ENCODE assay signal across 1 cellular context in genomic region chr2:241798631-241799521, GRCh38.
TF ChIP-seq lines count a peak whose summit lies in the region.

No MANE protein-coding gene starts in this region.

TF ChIP-seq in HepG2, 621 proteins besides CTCF, POLR2A, EP300 and RAD21 (continued from another document and continues in another):
- TF ChIP-seq ZBTB33 (CRISPR knock-in tag; IDR thresholded peaks at IDR 0.05): no peak
- TF ChIP-seq ZSCAN30 (CRISPR knock-in tag; IDR thresholded peaks at IDR 0.05): no peak
- TF ChIP-seq FOXO4 (CRISPR knock-in tag; conservative IDR thresholded peaks at IDR 0.05): no peak
- TF ChIP-seq ATRX (CRISPR knock-in tag; IDR thresholded peaks at IDR 0.05; ENCODE audit: borderline replicate concordance): no peak
- TF ChIP-seq ZNF513 (CRISPR knock-in tag; conservative IDR thresholded peaks at IDR 0.05): no peak
- no peak for TF ChIP-seq ZNF367 (CRISPR knock-in tag; IDR thresholded peaks at IDR 0.05; ENCODE audit: borderline replicate concordance)
- no peak for TF ChIP-seq ZNF256 (CRISPR knock-in tag; conservative IDR thresholded peaks at IDR 0.05)
- no peak for TF ChIP-seq NFYB (CRISPR knock-in tag; IDR thresholded peaks at IDR 0.05)
- no peak for TF ChIP-seq PLRG1 (conservative IDR thresholded peaks at IDR 0.05)
- TF ChIP-seq PHB2 (IDR thresholded peaks at IDR 0.05; ENCODE audit: partially characterized antibody): no peak
- no peak; the same call in 1 of the 2 replicates for TF ChIP-seq ZSCAN25 (CRISPR knock-in tag; IDR thresholded peaks at IDR 0.05)
- TF ChIP-seq ZBTB8A (CRISPR knock-in tag; IDR thresholded peaks at IDR 0.05; ENCODE audit: borderline replicate concordance, low read depth): no peak
- no peak for TF ChIP-seq ZNF512 (CRISPR knock-in tag; IDR thresholded peaks at IDR 0.05)
- no peak; the same call in 1 of the 2 replicates for TF ChIP-seq HIVEP1 (CRISPR knock-in tag; IDR thresholded peaks at IDR 0.05)
- no peak for TF ChIP-seq TP53 (CRISPR knock-in tag; conservative IDR thresholded peaks at IDR 0.05)
- no peak for TF ChIP-seq ZSCAN31 (CRISPR knock-in tag; IDR thresholded peaks at IDR 0.05; ENCODE audit: low read depth)
- no peak for TF ChIP-seq ZNF574 (CRISPR knock-in tag; IDR thresholded peaks at IDR 0.05)
- TF ChIP-seq THAP11 (CRISPR knock-in tag; IDR thresholded peaks at IDR 0.05): 0 out of 2 replicates have a peak, but pooled peaks have one; percentile 18
- peak; percentile 64 for TF ChIP-seq POLR2G (IDR thresholded peaks at IDR 0.05; ENCODE audit: low read depth, low read length)
- TF ChIP-seq RORA (CRISPR knock-in tag; IDR thresholded peaks at IDR 0.05): no peak
- no peak for TF ChIP-seq ETV6 (CRISPR knock-in tag; conservative IDR thresholded peaks at IDR 0.05)
- TF ChIP-seq ZNF616 (CRISPR knock-in tag; IDR thresholded peaks at IDR 0.05; ENCODE audit: low read depth): no peak
- no peak for TF ChIP-seq SMAD9 (CRISPR knock-in tag; IDR thresholded peaks at IDR 0.05)
- TF ChIP-seq SMARCC2 (IDR thresholded peaks at IDR 0.05): no peak
- TF ChIP-seq IRF2 (CRISPR knock-in tag; IDR thresholded peaks at IDR 0.05): no peak
- no peak for TF ChIP-seq MEF2D (CRISPR knock-in tag; IDR thresholded peaks at IDR 0.05)
- TF ChIP-seq PLSCR1 (CRISPR knock-in tag; IDR thresholded peaks at IDR 0.05; ENCODE audit: borderline replicate concordance): no peak
- TF ChIP-seq REXO4 (CRISPR knock-in tag; IDR thresholded peaks at IDR 0.05; ENCODE audit: borderline replicate concordance): no peak
- no peak for TF ChIP-seq FOSL2 (CRISPR knock-in tag; IDR thresholded peaks at IDR 0.05)
- TF ChIP-seq TSC22D2 (CRISPR knock-in tag; IDR thresholded peaks at IDR 0.05; ENCODE audit: borderline replicate concordance): no peak
- no peak for TF ChIP-seq ZNF350 (CRISPR knock-in tag; IDR thresholded peaks at IDR 0.05; ENCODE audit: borderline replicate concordance, low read depth)
- no peak for TF ChIP-seq MYC (CRISPR knock-in tag; IDR thresholded peaks at IDR 0.05; ENCODE audit: borderline replicate concordance)
- TF ChIP-seq ZNF383 (CRISPR knock-in tag; IDR thresholded peaks at IDR 0.05; ENCODE audit: borderline replicate concordance): no peak
- TF ChIP-seq ZNF761 (CRISPR knock-in tag; conservative IDR thresholded peaks at IDR 0.05): no peak
- no peak for TF ChIP-seq ZNF329 (CRISPR knock-in tag; IDR thresholded peaks at IDR 0.05; ENCODE audit: low read depth)
- TF ChIP-seq ELF3 (CRISPR knock-in tag; IDR thresholded peaks at IDR 0.05): 0 out of 2 replicates have a peak, but pooled peaks have one; percentile 26
- TF ChIP-seq TIGD3 (CRISPR knock-in tag; IDR thresholded peaks at IDR 0.05; ENCODE audit: borderline replicate concordance): no peak
- 0 out of 2 replicates have a peak, but pooled peaks have one; percentile 27 for TF ChIP-seq PATZ1 (CRISPR knock-in tag; IDR thresholded peaks at IDR 0.05)
- no peak for TF ChIP-seq ZNF83 (CRISPR knock-in tag; IDR thresholded peaks at IDR 0.05; ENCODE audit: borderline replicate concordance)
- TF ChIP-seq ZNF260 (CRISPR knock-in tag; IDR thresholded peaks at IDR 0.05; ENCODE audit: borderline replicate concordance, low read depth): no peak
- TF ChIP-seq SIN3A (IDR thresholded peaks at IDR 0.05; ENCODE audit: borderline replicate concordance, low read depth, low read length): no peak
- no peak for TF ChIP-seq ZBTB46 (CRISPR knock-in tag; IDR thresholded peaks at IDR 0.05; ENCODE audit: borderline replicate concordance)
- TF ChIP-seq ATF4 (CRISPR knock-in tag; IDR thresholded peaks at IDR 0.05): no peak
- no peak for TF ChIP-seq WIZ (CRISPR knock-in tag; IDR thresholded peaks at IDR 0.05)
- TF ChIP-seq REL (CRISPR knock-in tag; conservative IDR thresholded peaks at IDR 0.05): no peak
- TF ChIP-seq CSRNP2 (CRISPR knock-in tag; conservative IDR thresholded peaks at IDR 0.05; ENCODE audit: low read depth): no peak
